Comparison of ENCODE assay signal across 8 cellular contexts in genomic region chr17:80761421-80761871, GRCh38.
DNase-seq lines count a peak whose midpoint lies in the region; ATAC-seq, FAIRE-seq and TF ChIP-seq lines count a peak whose summit lies in the region.

No MANE protein-coding gene starts in this region.

- peak; percentile 77 for ATAC-seq in T-helper 17 cell
- no peak for ATAC-seq in aorta (ENCODE audit: low FRiP score)

- H3K4me3 ChIP-seq in smooth muscle cell (no peak overlapping the region), aorta (ENCODE audit: low read length in 2 of 2) (no peak overlapping the region)

- H3K27ac Mint-ChIP-seq in T-helper 17 cell = peak overlapping the region; percentile 96

- no peak for TF ChIP-seq CTCF in smooth muscle cell (IDR thresholded peaks at IDR 0.05; ENCODE audit: borderline replicate concordance, insufficient read depth, poor library complexity, severe bottlenecking)

- peak overlapping the region; percentile 55 for H3K9ac ChIP-seq in smooth muscle cell (ENCODE audit: low read depth)

- peaks cover under 1% of the 10 kb centered on the region for H3K79me2 ChIP-seq in smooth muscle cell (ENCODE audit: low read depth)

- peaks cover 53% of the 10 kb centered on the region for H3K4me1 Mint-ChIP-seq in T-helper 17 cell

- no peak overlapping the region for H2AFZ ChIP-seq in smooth muscle cell (ENCODE audit: low read depth)

- H3K9me3 ChIP-seq in T-helper 17 cell (ENCODE audit: control insufficient read depth, low read length, poor library complexity, severe bottlenecking) = no peaks in the 10 kb centered on the region
- no peaks in the 10 kb centered on the region for H3K9me3 ChIP-seq in smooth muscle cell (replicated peaks; ENCODE audit: low read depth)
- H3K9me3 ChIP-seq in aorta (ENCODE audit: control insufficient read depth, low read length) = no peaks in the 10 kb centered on the region

- TF ChIP-seq POLR2A in GM12891 (IDR thresholded peaks at IDR 0.05; ENCODE audit: low read depth, low read length) = no peak

- H3K36me3 Mint-ChIP-seq in T-helper 17 cell (ENCODE audit: low read depth) = peaks cover 2% of the 10 kb centered on the region

- H3F3A ChIP-seq in smooth muscle cell (ENCODE audit: low read depth) = peaks cover 8% of the 10 kb centered on the region

- H4K20me1 ChIP-seq in smooth muscle cell (ENCODE audit: low read depth) = no peaks in the 10 kb centered on the region

- H3K27ac ChIP-seq in smooth muscle cell (ENCODE audit: low read depth) = peak overlapping the region; percentile 87
- H3K27ac ChIP-seq in aorta (ENCODE audit: low read depth in 1 of 2, low read length in 2 of 2) = no peak overlapping the region

- WGBS in smooth muscle cell (ENCODE audit: low lambda C conversion rate) = 51% methylated on average over 15 of the region's 15 CpGs
- 91 to 92% methylated on average over 15 of the region's 15 CpGs for WGBS in aorta, 2 donors

- intact Hi-C loops in aorta (cut with DNase I) = no loop called here

- DNase-seq in GM12891 (ENCODE audit: insufficient read length, low spot score) (no peak), T-helper 17 cell (peak; percentile 27 to 64 (median 30)), amniotic epithelial cell (ENCODE audit: low read depth) (peak; percentile 79), smooth muscle cell (lab: John Stamatoyannopoulos, UW; ENCODE audit: unreplicated experiment) (no peak), aorta (no peak), mucosa of gallbladder (ENCODE audit: low spot score) (no peak), OCI-M1 (lab: John Stamatoyannopoulos, UW) (no peak)
- no peak for DNase-seq in effector CD8-positive, alpha-beta T cell (lab: John Stamatoyannopoulos, UW)

- H3K27me3 ChIP-seq in smooth muscle cell (ENCODE audit: low read depth) (no peaks in the 10 kb centered on the region), aorta (ENCODE audit: control insufficient read depth in 1 of 2, insufficient read depth in 2 of 2, low read length in 1 of 2) (no peaks in the 10 kb centered on the region)

- H3K4me2 ChIP-seq in smooth muscle cell = peak overlapping the region; percentile 63

- H3K27me3 Mint-ChIP-seq in T-helper 17 cell = no peaks in the 10 kb centered on the region

- no peaks in the 10 kb centered on the region for H3K36me3 ChIP-seq in smooth muscle cell (ENCODE audit: low read depth)
- H3K36me3 ChIP-seq in aorta (ENCODE audit: control insufficient read depth in 1 of 2, insufficient read depth in 2 of 2, low read length in 1 of 2) = no peaks in the 10 kb centered on the region

- peaks cover 4% of the 10 kb centered on the region for H3K4me1 ChIP-seq in smooth muscle cell (ENCODE audit: low read depth)
- no peaks in the 10 kb centered on the region for H3K4me1 ChIP-seq in aorta (ENCODE audit: control insufficient read depth in 1 of 2, insufficient read depth in 2 of 2, low read length in 2 of 2)

- peak overlapping the region; percentile 79 for H3K4me3 Mint-ChIP-seq in T-helper 17 cell

- peak; percentile 89 for FAIRE-seq in GM12891 (lab: Jason Lieb, UNC)

TF ChIP-seq in GM12891, 5 proteins besides CTCF, POLR2A, EP300 and RAD21:
- no peak for TF ChIP-seq TAF1 (IDR thresholded peaks at IDR 0.05; ENCODE audit: low read depth, low read length)
- TF ChIP-seq SPI1 (IDR thresholded peaks at IDR 0.05; ENCODE audit: low read depth, low read length) = no peak
- no peak for TF ChIP-seq PAX5 (IDR thresholded peaks at IDR 0.05; ENCODE audit: insufficient read depth, low read length, severe bottlenecking)

Comparison
In these comparisons a context has a peak if more than half of its experiments do, and no peak if none do; other contexts are left out.
1. DNase-seq: peak in T-helper 17 cell (3 of 3) and amniotic epithelial cell (single experiment); none in GM12891 (single experiment), smooth muscle cell (single experiment), aorta (0 of 2), effector CD8-positive, alpha-beta T cell (single experiment), mucosa of gallbladder (single experiment) and OCI-M1 (single experiment).